2 cellular contexts compared by ENCODE assay signal in genomic region chr19:1818549-1819195, GRCh38.
TF ChIP-seq lines count a peak whose summit lies in the region.

No MANE protein-coding gene starts in this region.

TF ChIP-seq in PFSK-1, 5 proteins besides CTCF, POLR2A, EP300 and RAD21:
- TF ChIP-seq FOXP2 (optimal IDR thresholded peaks at IDR 0.05; ENCODE audit: borderline replicate concordance, extremely low read depth, extremely low read length, insufficient read depth) (no peak), POLR2AphosphoS5 (IDR thresholded peaks at IDR 0.05; ENCODE audit: low read depth, low read length) (0 out of 2 replicates have a peak, but pooled peaks have one; percentile 36)

TF ChIP-seq in K562, 482 proteins besides CTCF, POLR2A, EP300 and RAD21 (continued from another document):
- TF ChIP-seq REST (CRISPR knock-in tag; IDR thresholded peaks at IDR 0.05; ENCODE audit: low read depth), result no peak
- peak; percentile 39 for TF ChIP-seq RBFOX2 (IDR thresholded peaks at IDR 0.05; ENCODE audit: low read depth, low read length)
- no peak for TF ChIP-seq TCF7L2 (IDR thresholded peaks at IDR 0.05; ENCODE audit: low read depth, low read length)
- TF ChIP-seq MCM5 (IDR thresholded peaks at IDR 0.05; ENCODE audit: low read depth), result no peak
- peak; percentile 71 for TF ChIP-seq RBM22 (IDR thresholded peaks at IDR 0.05; ENCODE audit: low read depth, low read length, poor library complexity, severe bottlenecking)
- no peak for TF ChIP-seq ETV1 (tag; conservative IDR thresholded peaks at IDR 0.05; ENCODE audit: low read depth)
TF ChIP-seq in K562: peak in this region for 3.
